ENCODE assay signal across 21 cellular contexts in genomic region chr19:4113398-4114088, GRCh38. TPM values are rescaled to one million over a fixed set of nuclear protein-coding genes. Genes with fewer than 3 reads are reported as not detected.
DNase-seq lines count a peak whose midpoint lies in the region; ATAC-seq and TF ChIP-seq lines count a peak whose summit lies in the region.
"Had no signal": no experiment of that assay in that cellular context is flagged by ENCODE, and none has a peak within 500 bp of the region (broad histone marks: within the 10 kb centered on the region; RNA-seq: fewer than 3 reads in every experiment).

No MANE protein-coding gene starts in this region.

- POLR2A ChIA-PET in activated CD4-positive, alpha-beta memory T cell treated with anti-CD3 and anti-CD28 coated beads, Interleukin-2, amount 10 ng/mL, durations not matched to agents 7 days and 5 days (lab: Charles Lee) = interaction anchor here (0.8 to 0.9 kb wide), 2 partner anchors 9 to 47 kb away, joined by 4 to 6 read pairs; partner anchors contain the start of gene ZBTB7A
- POLR2A ChIA-PET in activated CD4-positive, alpha-beta memory T cell treated with anti-CD3 and anti-CD28 coated beads for 36 hours (lab: Charles Lee) = interaction anchor here (1.7 kb wide), 1 partner anchor 36 kb away, joined by 3 read pairs; no protein-coding TSS in a partner anchor
- POLR2A ChIA-PET in RWPE1 (lab: Yijun Ruan, JAX; ENCODE audit: low non-redundant PET) = no interaction called here

- no peaks in the 10 kb centered on the region for H3K27me3 Mint-ChIP-seq in activated CD4-positive, alpha-beta memory T cell treated with anti-CD3 and anti-CD28 coated beads, Interleukin-2, amount 10 ng/mL, durations not matched to agents 7 days and 5 days
- no peaks in the 10 kb centered on the region for H3K27me3 Mint-ChIP-seq in activated CD4-positive, alpha-beta memory T cell treated with anti-CD3 and anti-CD28 coated beads for 36 hours

- peak overlapping the region; percentile 65 for H3K27ac Mint-ChIP-seq in activated CD4-positive, alpha-beta memory T cell treated with anti-CD3 and anti-CD28 coated beads, Interleukin-2, amount 10 ng/mL, durations not matched to agents 7 days and 5 days
- no peak overlapping the region for H3K27ac Mint-ChIP-seq in activated CD4-positive, alpha-beta memory T cell treated with anti-CD3 and anti-CD28 coated beads for 36 hours
- H3K27ac Mint-ChIP-seq: activated T-cell treated with anti-CD3 and anti-CD28 coated beads, Interleukin-2, amount 50 U/mL, for 72 hours had no signal

- CTCF ChIA-PET in activated CD4-positive, alpha-beta memory T cell treated with anti-CD3 and anti-CD28 coated beads, Interleukin-2, amount 10 ng/mL, durations not matched to agents 7 days and 5 days (lab: Charles Lee) = no interaction called here
- CTCF ChIA-PET in activated CD4-positive, alpha-beta memory T cell treated with anti-CD3 and anti-CD28 coated beads for 36 hours (lab: Charles Lee) = interaction anchor here (1.1 to 3.9 kb wide), 2 partner anchors 27 to 121 kb away, joined by 3 to 16 read pairs; no protein-coding TSS in a partner anchor
- CTCF ChIA-PET in RWPE1 (lab: Yijun Ruan, JAX) = interaction anchor here (1.2 kb wide), 1 partner anchor 27 kb away, joined by 5 read pairs; no protein-coding TSS in a partner anchor

- H3K36me3 ChIP-seq in rectal smooth muscle tissue (ENCODE audit: control insufficient read depth, insufficient read depth, low read length) = peaks cover 34% of the 10 kb centered on the region
- H3K36me3 ChIP-seq: breast epithelium had no signal

- H3K4me1 Mint-ChIP-seq in activated CD4-positive, alpha-beta memory T cell treated with anti-CD3 and anti-CD28 coated beads, Interleukin-2, amount 10 ng/mL, durations not matched to agents 7 days and 5 days = peaks cover 55% of the 10 kb centered on the region
- peaks cover 36% of the 10 kb centered on the region for H3K4me1 Mint-ChIP-seq in activated CD4-positive, alpha-beta memory T cell treated with anti-CD3 and anti-CD28 coated beads for 36 hours (ENCODE audit: low read depth)

- no peak overlapping the region for H3K4me3 Mint-ChIP-seq in activated CD4-positive, alpha-beta memory T cell treated with anti-CD3 and anti-CD28 coated beads, Interleukin-2, amount 10 ng/mL, durations not matched to agents 7 days and 5 days
- H3K4me3 Mint-ChIP-seq in activated CD4-positive, alpha-beta memory T cell treated with anti-CD3 and anti-CD28 coated beads for 36 hours = no peak overlapping the region
- H3K4me3 Mint-ChIP-seq: activated T-cell treated with anti-CD3 and anti-CD28 coated beads, Interleukin-2, amount 50 U/mL, for 72 hours had no signal

- no peak overlapping the region for H3K4me3 ChIP-seq in rectal smooth muscle tissue (ENCODE audit: low read length)
- H3K4me3 ChIP-seq: breast epithelium, gastrocnemius medialis, left lung, thyroid gland had no signal

- no peaks in the 10 kb centered on the region for H3K27me3 ChIP-seq in rectal smooth muscle tissue (ENCODE audit: control insufficient read depth, insufficient read depth, low read length)
- H3K27me3 ChIP-seq: breast epithelium, gastrocnemius medialis, left lung, thyroid gland had no signal

- intact Hi-C loops in activated CD4-positive, alpha-beta memory T cell treated with anti-CD3 and anti-CD28 coated beads for 36 hours (cut with micrococcal nuclease) = no loop called here
- intact Hi-C loops in left ventricle myocardium superior (cut with micrococcal nuclease) (no loop called here), head of caudate nucleus (cut with DNase I) (no loop called here)

- peak overlapping the region; percentile 31; the same call in 1 of the 2 replicates for H3K27ac ChIP-seq in RWPE1
- H3K27ac ChIP-seq in rectal smooth muscle tissue (ENCODE audit: low read depth, low read length) = peak overlapping the region; percentile 46
- H3K27ac ChIP-seq: breast epithelium, gastrocnemius medialis, thyroid gland had no signal

- no peak for TF ChIP-seq CTCF in RWPE1 (conservative IDR thresholded peaks at IDR 0.05; ENCODE audit: low read depth)

- no peaks in the 10 kb centered on the region for H3K9me3 Mint-ChIP-seq in activated CD4-positive, alpha-beta memory T cell treated with anti-CD3 and anti-CD28 coated beads, Interleukin-2, amount 10 ng/mL, durations not matched to agents 7 days and 5 days
- H3K9me3 Mint-ChIP-seq in activated CD4-positive, alpha-beta memory T cell treated with anti-CD3 and anti-CD28 coated beads for 36 hours = no peaks in the 10 kb centered on the region
- H3K9me3 Mint-ChIP-seq: activated T-cell treated with anti-CD3 and anti-CD28 coated beads, Interleukin-2, amount 50 U/mL, for 72 hours had no signal

- ATAC-seq in left ventricle myocardium superior = peak; percentile 64
- ATAC-seq: activated T-cell treated with anti-CD3 and anti-CD28 coated beads, Interleukin-2, amount 50 U/mL, for 72 hours; gastrocnemius medialis; left lung; PC-3 had no signal

- H3K9ac ChIP-seq in rectal smooth muscle tissue (ENCODE audit: low read length) = no peak overlapping the region

- no peak for DNase-seq in activated CD4-positive, alpha-beta memory T cell treated with anti-CD3 and anti-CD28 coated beads, Interleukin-2, amount 10 ng/mL, durations not matched to agents 7 days and 5 days
- DNase-seq in activated CD4-positive, alpha-beta memory T cell treated with anti-CD3 and anti-CD28 coated beads for 36 hours = no peak
- DNase-seq in RWPE1 (ENCODE audit: low spot score) (no peak), left ventricle myocardium superior (peak; percentile 58), head of caudate nucleus (no peak), NCI-H1930 (lab: John Stamatoyannopoulos, UW) (no peak), putamen (ENCODE audit: low spot score) (no peak)
- DNase-seq: activated CD4-positive, alpha-beta T cell treated with anti-CD3 and anti-CD28 coated beads, Interleukin-2, amount 50 U/mL, for 1 hour; activated T-cell treated with anti-CD3 and anti-CD28 coated beads, Interleukin-2, amount 50 U/mL, for 72 hours; gastrocnemius medialis; left lung; NCI-H1417 treated with DMSO at 0.1 percent for 48 hours; NCI-H2171 treated with DMSO at 0.1 percent for 48 hours; NCI-H748 treated with DMSO at 0.1 percent for 48 hours; PC-3; thyroid gland had no signal

- peaks cover 78% of the 10 kb centered on the region for H3K36me3 Mint-ChIP-seq in activated CD4-positive, alpha-beta memory T cell treated with anti-CD3 and anti-CD28 coated beads, Interleukin-2, amount 10 ng/mL, durations not matched to agents 7 days and 5 days (ENCODE audit: low read depth)
- peaks cover 24% of the 10 kb centered on the region for H3K36me3 Mint-ChIP-seq in activated CD4-positive, alpha-beta memory T cell treated with anti-CD3 and anti-CD28 coated beads for 36 hours

- H3K4me1 ChIP-seq in rectal smooth muscle tissue (ENCODE audit: control insufficient read depth, insufficient read depth, low read length) = peaks cover 5% of the 10 kb centered on the region
- H3K4me1 ChIP-seq: breast epithelium had no signal

RNA-seq across cellular contexts. Expression of gene MAP2K2, which starts 10.4 kb away (rescaled TPM):
- 100 to 1,000 TPM; 186 to 202 TPM for total RNA-seq in activated CD4-positive, alpha-beta memory T cell treated with anti-CD3 and anti-CD28 coated beads, Interleukin-2, amount 10 ng/mL, durations not matched to agents 7 days and 5 days
- 100 to 1,000 TPM; 128 to 129 TPM for total RNA-seq in activated CD4-positive, alpha-beta memory T cell treated with anti-CD3 and anti-CD28 coated beads for 36 hours
- 148 TPM for total RNA-seq in left ventricle myocardium superior

RNA-seq across cellular contexts. Expression of gene CREB3L3, which starts 39.9 kb away (rescaled TPM):
- total RNA-seq in activated CD4-positive, alpha-beta memory T cell treated with anti-CD3 and anti-CD28 coated beads, Interleukin-2, amount 10 ng/mL, durations not matched to agents 7 days and 5 days = under 1 TPM; 0.15 to 0.38 TPM
- total RNA-seq in activated CD4-positive, alpha-beta memory T cell treated with anti-CD3 and anti-CD28 coated beads for 36 hours = not detected
- total RNA-seq in left ventricle myocardium superior = not detected
- total RNA-seq: breast epithelium, H4, left lung, PC-3, posterior vena cava, SK-MEL-5, thyroid gland had no signal

RNA-seq across cellular contexts. Expression of gene ZBTB7A, which starts 46.8 kb away (rescaled TPM):
- 10 to 100 TPM; 53.1 to 53.5 TPM for total RNA-seq in activated CD4-positive, alpha-beta memory T cell treated with anti-CD3 and anti-CD28 coated beads, Interleukin-2, amount 10 ng/mL, durations not matched to agents 7 days and 5 days
- total RNA-seq in activated CD4-positive, alpha-beta memory T cell treated with anti-CD3 and anti-CD28 coated beads for 36 hours = 10 to 100 TPM; 31.0 to 32.5 TPM
- total RNA-seq in left ventricle myocardium superior = 35.2 TPM
